8 cellular contexts compared by ENCODE assay signal in the genomic region with DNA sequence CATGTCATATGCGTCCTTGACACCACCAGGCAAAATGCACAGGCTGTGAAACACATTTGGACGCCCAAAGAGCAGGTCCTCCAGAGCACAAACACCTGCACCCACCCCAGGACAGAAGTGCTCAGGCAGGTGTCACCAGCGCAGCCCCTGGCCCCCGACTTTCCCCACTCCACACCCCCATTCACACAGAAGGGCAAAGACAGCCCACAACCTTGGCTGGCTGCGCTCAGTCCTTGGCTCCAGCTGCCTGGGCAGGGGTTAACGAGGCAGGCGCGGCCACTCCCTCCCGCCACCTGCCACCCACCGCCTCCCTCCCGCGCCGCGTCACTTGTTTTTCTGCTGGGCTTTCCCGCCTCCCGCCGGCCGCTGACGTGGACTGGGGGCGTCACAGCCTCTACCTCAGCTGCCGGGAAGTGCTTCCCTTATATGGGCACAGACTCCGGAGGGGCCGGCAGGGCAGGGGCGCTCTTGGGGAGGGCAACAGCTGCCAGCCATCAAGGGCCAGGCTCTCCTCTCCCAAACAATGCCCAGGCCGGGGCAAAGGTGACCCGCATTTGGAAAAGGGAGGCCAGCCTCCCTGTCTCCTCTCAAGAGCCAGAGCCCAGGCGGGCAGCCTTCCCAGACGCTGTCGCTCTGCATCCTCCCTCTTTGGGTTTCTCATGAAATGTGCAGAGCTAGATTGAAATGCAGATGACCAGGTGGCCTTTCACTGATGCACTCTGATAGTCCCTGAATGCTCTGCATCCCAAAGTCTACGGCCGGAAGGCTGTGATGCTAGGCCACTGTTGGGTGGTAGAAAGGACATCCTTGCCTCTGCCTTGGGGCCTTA. TPM values are rescaled to one million over a fixed set of nuclear protein-coding genes. Genes with fewer than 3 reads are reported as not detected.
DNase-seq lines count a peak whose midpoint lies in the region; ATAC-seq and TF ChIP-seq lines count a peak whose summit lies in the region.

No MANE protein-coding gene starts in this region.

- TF ChIP-seq CTCF in CD4-positive, alpha-beta T cell (IDR thresholded peaks at IDR 0.05) = no peak
- TF ChIP-seq CTCF in GM20000 (IDR thresholded peaks at IDR 0.05; ENCODE audit: extremely low read depth, missing control alignments) = no peak
- TF ChIP-seq CTCF in osteoblast (IDR thresholded peaks at IDR 0.05; ENCODE audit: extremely low read depth, low read depth, low read length) = no peak

- peak overlapping the region; percentile 88 for H3K4me3 Mint-ChIP-seq in CD4-positive, alpha-beta T cell
- peak overlapping the region; percentile 80 to 93 (median 86) for H3K4me3 Mint-ChIP-seq in IgD-negative memory B cell

- H3K4me1 ChIP-seq in osteoblast (ENCODE audit: insufficient read depth, low read length) = peaks cover 3% of the 10 kb centered on the region

- no peaks in the 10 kb centered on the region for H3K27me3 Mint-ChIP-seq in CD4-positive, alpha-beta T cell
- H3K27me3 Mint-ChIP-seq in IgD-negative memory B cell = no peaks in the 10 kb centered on the region

- peaks cover 8% of the 10 kb centered on the region for H3K36me3 Mint-ChIP-seq in CD4-positive, alpha-beta T cell (ENCODE audit: low read depth)
- no peaks in the 10 kb centered on the region for H3K36me3 Mint-ChIP-seq in IgD-negative memory B cell
- H3K36me3 Mint-ChIP-seq in activated naive CD4-positive, alpha-beta T cell treated with anti-CD3 and anti-CD28 coated beads, Interleukin-2, amount 50 U/mL, for 72 hours = peaks cover 0 to 15% of the 10 kb centered on the region in 2 donors

- no peaks in the 10 kb centered on the region for H4K20me1 ChIP-seq in osteoblast (ENCODE audit: insufficient read depth, low read length)

- peaks cover 91% of the 10 kb centered on the region for H3K4me1 Mint-ChIP-seq in CD4-positive, alpha-beta T cell (ENCODE audit: low read depth)
- H3K4me1 Mint-ChIP-seq in IgD-negative memory B cell = peaks cover 59 to 72% (median 68%) of the 10 kb centered on the region in 3 donors

- CTCF ChIA-PET in CD4-positive, alpha-beta T cell (lab: Charles Lee) = interaction anchor here (1.1 to 5.3 kb wide), 13 partner anchors 9 to 197 kb away, joined by 3 to 34 read pairs (median 12); no protein-coding TSS in a partner anchor

- peak overlapping the region; percentile 7 for H3K4me2 ChIP-seq in osteoblast (ENCODE audit: insufficient read depth, low read length)

- intact Hi-C loops in CD4-positive, alpha-beta T cell (cut with DNase I, micrococcal nuclease) = loop anchor here in 1 of 2 experiments (1.0 kb wide), 2 partner anchors 15 to 37 kb away; a partner anchor contains a TSS
- intact Hi-C loops in Right ventricle myocardium superior (cut with DNase I) = no loop called here

- DNase-seq in CD4-positive, alpha-beta T cell = peak; percentile 95 to 99 (median 97)
- DNase-seq in GM20000 (ENCODE audit: low spot score) (peak; percentile 82), RPMI8226 (peak; percentile 99), Right ventricle myocardium superior (peak; percentile 96), osteoblast (ENCODE audit: insufficient read length, low spot score, missing footprints) (peak; percentile 90)
- DNase-seq in activated naive CD4-positive, alpha-beta T cell treated with anti-CD3 and anti-CD28 coated beads, Interleukin-2, amount 50 U/mL, for 72 hours (ENCODE audit: low spot score in 2 of 2) = peak; percentile 94 to 97

- peak; percentile 55 for ATAC-seq in CD4-positive, alpha-beta T cell (ENCODE audit: poor library complexity)
- peak; percentile 59 to 74 for ATAC-seq in activated naive CD4-positive, alpha-beta T cell treated with anti-CD3 and anti-CD28 coated beads, Interleukin-2, amount 50 U/mL, for 72 hours
- peak; percentile 90 for ATAC-seq in Right ventricle myocardium superior (ENCODE audit: poor library complexity)

- H3K4me3 ChIP-seq in osteoblast (ENCODE audit: insufficient read depth, low read length) = peak overlapping the region; percentile 2

- no peaks in the 10 kb centered on the region for H3K27me3 ChIP-seq in CD4-positive, alpha-beta T cell (ENCODE audit: control insufficient read depth, insufficient read depth, low read length)
- H3K27me3 ChIP-seq in osteoblast (ENCODE audit: insufficient read depth, low read length) = peaks cover 20% of the 10 kb centered on the region

- H3K79me2 ChIP-seq in osteoblast (ENCODE audit: insufficient read depth, low read length) = no peaks in the 10 kb centered on the region

- H3K27ac Mint-ChIP-seq in CD4-positive, alpha-beta T cell = peak overlapping the region; percentile 100
- H3K27ac Mint-ChIP-seq in IgD-negative memory B cell = peak overlapping the region; percentile 98 to 99 (median 99)
- H3K27ac Mint-ChIP-seq in activated naive CD4-positive, alpha-beta T cell treated with anti-CD3 and anti-CD28 coated beads, Interleukin-2, amount 50 U/mL, for 72 hours = peak overlapping the region; percentile 100

- no peaks in the 10 kb centered on the region for H3K9me3 ChIP-seq in CD4-positive, alpha-beta T cell (ENCODE audit: control insufficient read depth, low read length)
- H3K9me3 ChIP-seq in osteoblast (ENCODE audit: low read depth, low read length) = no peaks in the 10 kb centered on the region

- POLR2A ChIA-PET in CD4-positive, alpha-beta T cell (lab: Charles Lee) = interaction anchor here (1.0 to 13.2 kb wide), 16 partner anchors 9 to 475 kb away, joined by 3 to 569 read pairs (median 10); a partner anchor contains a TSS

- peak overlapping the region; percentile 99 for H3K27ac ChIP-seq in CD4-positive, alpha-beta T cell (ENCODE audit: low read depth, low read length)
- H3K27ac ChIP-seq in osteoblast (ENCODE audit: low read depth, low read length) = no peak overlapping the region
- H3K27ac ChIP-seq in temporal lobe (ENCODE audit: low read depth, low read length) = peak overlapping the region; percentile 99

- H3K9me3 Mint-ChIP-seq in CD4-positive, alpha-beta T cell = no peaks in the 10 kb centered on the region
- H3K9me3 Mint-ChIP-seq in IgD-negative memory B cell = no peaks in the 10 kb centered on the region
- no peaks in the 10 kb centered on the region for H3K9me3 Mint-ChIP-seq in activated naive CD4-positive, alpha-beta T cell treated with anti-CD3 and anti-CD28 coated beads, Interleukin-2, amount 50 U/mL, for 72 hours

- H3K36me3 ChIP-seq in osteoblast (ENCODE audit: insufficient read depth, low read length) = no peaks in the 10 kb centered on the region

- peak overlapping the region; percentile 71 for H2AFZ ChIP-seq in osteoblast (ENCODE audit: low read length)

RNA-seq across cellular contexts. Expression of a gene that starts 14.8 kb away (rescaled TPM):
- 100 to 1,000 TPM; 802 to 849 TPM for total RNA-seq in CD4-positive, alpha-beta T cell
- polyA plus RNA-seq in IgD-negative memory B cell = 202 TPM
- total RNA-seq in activated naive CD4-positive, alpha-beta T cell treated with anti-CD3 and anti-CD28 coated beads, Interleukin-2, amount 50 U/mL, for 72 hours = 100 to 1,000 TPM in 1 of 2 donors, 10 to 100 TPM in 1; 87.2 to 185 TPM
- total RNA-seq in Right ventricle myocardium superior (40.5 TPM), osteoblast (14.5 and 14.7 TPM in 2 replicates), temporal lobe (10.1 TPM)

Comparison
In these comparisons a context has a peak if more than half of its experiments do, and no peak if none do; other contexts are left out.
1. RNA of a gene that starts 14.8 kb away (total RNA-seq): 802 to 849 TPM in CD4-positive, alpha-beta T cell; 87.2 to 185 TPM in activated naive CD4-positive, alpha-beta T cell treated with anti-CD3 and anti-CD28 coated beads, Interleukin-2, amount 50 U/mL, for 72 hours, 40.5 TPM in Right ventricle myocardium superior (single experiment), 14.5 to 14.7 TPM in osteoblast and 10.1 TPM in temporal lobe (single experiment); every median in the first group is over 4 times any median in the second.
2. Peak in every context shown above with its lines, with median percentiles within 50 percentile points of each other: ATAC-seq, DNase-seq and H3K27ac Mint-ChIP-seq.